In the genomic region with DNA sequence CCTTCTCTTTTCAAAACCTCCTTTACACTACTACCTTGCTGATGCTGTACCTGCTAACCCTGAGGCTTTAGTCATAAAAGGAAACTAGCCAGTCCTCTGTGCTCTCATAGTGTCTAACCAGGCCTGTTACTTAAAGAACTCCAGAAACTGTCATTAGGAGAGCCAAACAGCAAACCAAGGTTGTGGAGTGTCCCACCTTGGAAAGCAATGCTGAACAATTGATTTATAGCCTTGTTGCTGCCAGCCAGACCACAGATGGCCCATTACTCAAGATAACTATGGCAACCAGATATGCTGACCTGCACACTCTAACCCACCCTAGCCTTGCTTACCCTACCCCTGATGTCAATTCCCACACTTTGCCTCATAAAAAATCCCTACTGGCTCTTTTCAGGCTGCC, we compare ENCODE assay signal across 1 cellular context.
TF ChIP-seq lines count a peak whose summit lies in the region.

No MANE protein-coding gene starts in this region.

TF ChIP-seq in H1, 55 proteins besides CTCF, POLR2A, EP300 and RAD21:
- TF ChIP-seq RFX5 (IDR thresholded peaks at IDR 0.05; ENCODE audit: borderline replicate concordance, low read depth, low read length) (no peak), BACH1 (IDR thresholded peaks at IDR 0.05; ENCODE audit: low read length) (no peak), CREB1 (IDR thresholded peaks at IDR 0.05) (no peak), EZH2 (IDR thresholded peaks at IDR 0.05; ENCODE audit: low read depth, low read length, severe bottlenecking) (no peak), RNF2 (IDR thresholded peaks at IDR 0.05; ENCODE audit: borderline replicate concordance, low read depth, low read length, missing control alignments, poor library complexity, severe bottlenecking) (no peak), NRF1 (IDR thresholded peaks at IDR 0.05; ENCODE audit: low read depth, low read length) (no peak), MAFK (IDR thresholded peaks at IDR 0.05; ENCODE audit: low read depth, low read length) (no peak), SUZ12 (IDR thresholded peaks at IDR 0.05; ENCODE audit: low read length) (no peak), CBX8 (IDR thresholded peaks at IDR 0.05; ENCODE audit: borderline replicate concordance, low read depth, low read length) (no peak), HDAC2 (IDR thresholded peaks at IDR 0.05; ENCODE audit: borderline replicate concordance in 1 of 2, low read depth in 2 of 2, low read length in 2 of 2) (no peak), RXRA (IDR thresholded peaks at IDR 0.05; ENCODE audit: insufficient read depth, low read depth, low read length) (no peak), CHD1 (IDR thresholded peaks at IDR 0.05; ENCODE audit: low read depth, low read length) (no peak), CBX5 (IDR thresholded peaks at IDR 0.05; ENCODE audit: low read depth, low read length) (no peak), TAF7 (optimal IDR thresholded peaks at IDR 0.05; ENCODE audit: borderline replicate concordance, low read depth, low read length) (no peak), TEAD4 (IDR thresholded peaks at IDR 0.05; ENCODE audit: low read depth, low read length) (no peak), TAF1 (IDR thresholded peaks at IDR 0.05; ENCODE audit: low read depth, low read length) (no peak)
- TF ChIP-seq, protein P1, sequence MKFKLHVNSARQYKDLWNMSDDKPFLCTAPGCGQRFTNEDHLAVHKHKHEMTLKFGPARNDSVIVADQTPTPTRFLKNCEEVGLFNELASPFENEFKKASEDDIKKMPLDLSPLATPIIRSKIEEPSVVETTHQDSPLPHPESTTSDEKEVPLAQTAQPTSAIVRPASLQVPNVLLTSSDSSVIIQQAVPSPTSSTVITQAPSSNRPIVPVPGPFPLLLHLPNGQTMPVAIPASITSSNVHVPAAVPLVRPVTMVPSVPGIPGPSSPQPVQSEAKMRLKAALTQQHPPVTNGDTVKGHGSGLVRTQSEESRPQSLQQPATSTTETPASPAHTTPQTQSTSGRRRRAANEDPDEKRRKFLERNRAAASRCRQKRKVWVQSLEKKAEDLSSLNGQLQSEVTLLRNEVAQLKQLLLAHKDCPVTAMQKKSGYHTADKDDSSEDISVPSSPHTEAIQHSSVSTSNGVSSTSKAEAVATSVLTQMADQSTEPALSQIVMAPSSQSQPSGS (IDR thresholded peaks at IDR 0.05; ENCODE audit: low read length) = no peak
- TF ChIP-seq, protein P2, sequence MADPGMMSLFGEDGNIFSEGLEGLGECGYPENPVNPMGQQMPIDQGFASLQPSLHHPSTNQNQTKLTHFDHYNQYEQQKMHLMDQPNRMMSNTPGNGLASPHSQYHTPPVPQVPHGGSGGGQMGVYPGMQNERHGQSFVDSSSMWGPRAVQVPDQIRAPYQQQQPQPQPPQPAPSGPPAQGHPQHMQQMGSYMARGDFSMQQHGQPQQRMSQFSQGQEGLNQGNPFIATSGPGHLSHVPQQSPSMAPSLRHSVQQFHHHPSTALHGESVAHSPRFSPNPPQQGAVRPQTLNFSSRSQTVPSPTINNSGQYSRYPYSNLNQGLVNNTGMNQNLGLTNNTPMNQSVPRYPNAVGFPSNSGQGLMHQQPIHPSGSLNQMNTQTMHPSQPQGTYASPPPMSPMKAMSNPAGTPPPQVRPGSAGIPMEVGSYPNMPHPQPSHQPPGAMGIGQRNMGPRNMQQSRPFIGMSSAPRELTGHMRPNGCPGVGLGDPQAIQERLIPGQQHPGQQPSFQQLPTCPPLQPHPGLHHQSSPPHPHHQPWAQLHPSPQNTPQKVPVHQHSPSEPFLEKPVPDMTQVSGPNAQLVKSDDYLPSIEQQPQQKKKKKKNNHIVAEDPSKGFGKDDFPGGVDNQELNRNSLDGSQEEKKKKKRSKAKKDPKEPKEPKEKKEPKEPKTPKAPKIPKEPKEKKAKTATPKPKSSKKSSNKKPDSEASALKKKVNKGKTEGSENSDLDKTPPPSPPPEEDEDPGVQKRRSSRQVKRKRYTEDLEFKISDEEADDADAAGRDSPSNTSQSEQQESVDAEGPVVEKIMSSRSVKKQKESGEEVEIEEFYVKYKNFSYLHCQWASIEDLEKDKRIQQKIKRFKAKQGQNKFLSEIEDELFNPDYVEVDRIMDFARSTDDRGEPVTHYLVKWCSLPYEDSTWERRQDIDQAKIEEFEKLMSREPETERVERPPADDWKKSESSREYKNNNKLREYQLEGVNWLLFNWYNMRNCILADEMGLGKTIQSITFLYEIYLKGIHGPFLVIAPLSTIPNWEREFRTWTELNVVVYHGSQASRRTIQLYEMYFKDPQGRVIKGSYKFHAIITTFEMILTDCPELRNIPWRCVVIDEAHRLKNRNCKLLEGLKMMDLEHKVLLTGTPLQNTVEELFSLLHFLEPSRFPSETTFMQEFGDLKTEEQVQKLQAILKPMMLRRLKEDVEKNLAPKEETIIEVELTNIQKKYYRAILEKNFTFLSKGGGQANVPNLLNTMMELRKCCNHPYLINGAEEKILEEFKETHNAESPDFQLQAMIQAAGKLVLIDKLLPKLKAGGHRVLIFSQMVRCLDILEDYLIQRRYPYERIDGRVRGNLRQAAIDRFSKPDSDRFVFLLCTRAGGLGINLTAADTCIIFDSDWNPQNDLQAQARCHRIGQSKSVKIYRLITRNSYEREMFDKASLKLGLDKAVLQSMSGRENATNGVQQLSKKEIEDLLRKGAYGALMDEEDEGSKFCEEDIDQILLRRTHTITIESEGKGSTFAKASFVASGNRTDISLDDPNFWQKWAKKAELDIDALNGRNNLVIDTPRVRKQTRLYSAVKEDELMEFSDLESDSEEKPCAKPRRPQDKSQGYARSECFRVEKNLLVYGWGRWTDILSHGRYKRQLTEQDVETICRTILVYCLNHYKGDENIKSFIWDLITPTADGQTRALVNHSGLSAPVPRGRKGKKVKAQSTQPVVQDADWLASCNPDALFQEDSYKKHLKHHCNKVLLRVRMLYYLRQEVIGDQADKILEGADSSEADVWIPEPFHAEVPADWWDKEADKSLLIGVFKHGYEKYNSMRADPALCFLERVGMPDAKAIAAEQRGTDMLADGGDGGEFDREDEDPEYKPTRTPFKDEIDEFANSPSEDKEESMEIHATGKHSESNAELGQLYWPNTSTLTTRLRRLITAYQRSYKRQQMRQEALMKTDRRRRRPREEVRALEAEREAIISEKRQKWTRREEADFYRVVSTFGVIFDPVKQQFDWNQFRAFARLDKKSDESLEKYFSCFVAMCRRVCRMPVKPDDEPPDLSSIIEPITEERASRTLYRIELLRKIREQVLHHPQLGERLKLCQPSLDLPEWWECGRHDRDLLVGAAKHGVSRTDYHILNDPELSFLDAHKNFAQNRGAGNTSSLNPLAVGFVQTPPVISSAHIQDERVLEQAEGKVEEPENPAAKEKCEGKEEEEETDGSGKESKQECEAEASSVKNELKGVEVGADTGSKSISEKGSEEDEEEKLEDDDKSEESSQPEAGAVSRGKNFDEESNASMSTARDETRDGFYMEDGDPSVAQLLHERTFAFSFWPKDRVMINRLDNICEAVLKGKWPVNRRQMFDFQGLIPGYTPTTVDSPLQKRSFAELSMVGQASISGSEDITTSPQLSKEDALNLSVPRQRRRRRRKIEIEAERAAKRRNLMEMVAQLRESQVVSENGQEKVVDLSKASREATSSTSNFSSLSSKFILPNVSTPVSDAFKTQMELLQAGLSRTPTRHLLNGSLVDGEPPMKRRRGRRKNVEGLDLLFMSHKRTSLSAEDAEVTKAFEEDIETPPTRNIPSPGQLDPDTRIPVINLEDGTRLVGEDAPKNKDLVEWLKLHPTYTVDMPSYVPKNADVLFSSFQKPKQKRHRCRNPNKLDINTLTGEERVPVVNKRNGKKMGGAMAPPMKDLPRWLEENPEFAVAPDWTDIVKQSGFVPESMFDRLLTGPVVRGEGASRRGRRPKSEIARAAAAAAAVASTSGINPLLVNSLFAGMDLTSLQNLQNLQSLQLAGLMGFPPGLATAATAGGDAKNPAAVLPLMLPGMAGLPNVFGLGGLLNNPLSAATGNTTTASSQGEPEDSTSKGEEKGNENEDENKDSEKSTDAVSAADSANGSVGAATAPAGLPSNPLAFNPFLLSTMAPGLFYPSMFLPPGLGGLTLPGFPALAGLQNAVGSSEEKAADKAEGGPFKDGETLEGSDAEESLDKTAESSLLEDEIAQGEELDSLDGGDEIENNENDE (IDR thresholded peaks at IDR 0.05; ENCODE audit: insufficient replicate concordance, low read length) = no peak
TF ChIP-seq in H1: peak in this region for 0.
